ENCODE assay signal across 1 cellular context in the genomic region with DNA sequence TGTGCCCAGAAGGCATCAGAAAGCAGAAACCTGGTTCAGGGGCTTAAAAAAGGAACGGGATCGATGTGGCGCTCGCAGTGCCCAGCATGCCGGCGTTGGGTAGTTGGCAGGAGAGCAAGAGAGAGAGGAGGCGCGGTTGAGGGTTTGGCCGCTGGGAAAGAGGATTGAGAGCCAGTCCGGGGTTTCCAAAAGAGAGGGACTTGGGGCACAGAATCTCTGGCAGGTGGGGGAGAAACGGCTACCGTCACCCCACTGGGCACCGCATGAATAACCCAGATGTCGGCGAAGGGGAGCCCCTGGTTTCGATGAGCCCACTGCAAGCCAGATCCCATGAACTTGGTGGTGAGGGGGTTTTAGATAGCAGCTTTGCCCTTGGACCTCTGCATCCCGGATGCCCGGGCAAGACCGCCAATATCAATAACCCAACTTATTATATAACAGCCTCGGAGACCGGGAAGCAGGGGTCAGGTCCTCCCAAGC.
TF ChIP-seq lines count a peak whose summit lies in the region.

No MANE protein-coding gene starts in this region.

TF ChIP-seq in GM12878, 131 proteins besides CTCF, POLR2A, EP300 and RAD21 (continued from another document):
- TF ChIP-seq, protein P1, sequence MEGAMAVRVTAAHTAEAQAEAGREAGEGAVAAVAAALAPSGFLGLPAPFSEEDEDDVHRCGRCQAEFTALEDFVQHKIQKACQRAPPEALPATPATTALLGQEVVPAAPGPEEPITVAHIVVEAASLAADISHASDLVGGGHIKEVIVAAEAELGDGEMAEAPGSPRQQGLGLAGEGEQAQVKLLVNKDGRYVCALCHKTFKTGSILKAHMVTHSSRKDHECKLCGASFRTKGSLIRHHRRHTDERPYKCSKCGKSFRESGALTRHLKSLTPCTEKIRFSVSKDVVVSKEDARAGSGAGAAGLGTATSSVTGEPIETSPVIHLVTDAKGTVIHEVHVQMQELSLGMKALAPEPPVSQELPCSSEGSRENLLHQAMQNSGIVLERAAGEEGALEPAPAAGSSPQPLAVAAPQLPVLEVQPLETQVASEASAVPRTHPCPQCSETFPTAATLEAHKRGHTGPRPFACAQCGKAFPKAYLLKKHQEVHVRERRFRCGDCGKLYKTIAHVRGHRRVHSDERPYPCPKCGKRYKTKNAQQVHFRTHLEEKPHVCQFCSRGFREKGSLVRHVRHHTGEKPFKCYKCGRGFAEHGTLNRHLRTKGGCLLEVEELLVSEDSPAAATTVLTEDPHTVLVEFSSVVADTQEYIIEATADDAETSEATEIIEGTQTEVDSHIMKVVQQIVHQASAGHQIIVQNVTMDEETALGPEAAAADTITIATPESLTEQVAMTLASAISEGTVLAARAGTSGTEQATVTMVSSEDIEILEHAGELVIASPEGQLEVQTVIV (IDR thresholded peaks at IDR 0.05; ENCODE audit: borderline replicate concordance, partially characterized antibody), result no peak
